In genomic region chr4:90486346-90486745, GRCh38 we compare ENCODE assay signal across 24 cellular contexts.
DNase-seq lines count a peak whose midpoint lies in the region; ATAC-seq lines count a peak whose summit lies in the region.
"Had no signal": no experiment of that assay in that cellular context is flagged by ENCODE, and none has a peak within 500 bp of the region (broad histone marks: within the 10 kb centered on the region; RNA-seq: fewer than 3 reads in every experiment).

No MANE protein-coding gene starts in this region.

- H3K27me3 Mint-ChIP-seq in activated CD4-positive, alpha-beta T cell treated with anti-CD3 and anti-CD28 coated beads for 36 hours = no peaks in the 10 kb centered on the region
- H3K27me3 Mint-ChIP-seq: CD8-positive, alpha-beta memory T cell had no signal

- H3K9me3 Mint-ChIP-seq in activated CD4-positive, alpha-beta T cell treated with anti-CD3 and anti-CD28 coated beads for 36 hours (ENCODE audit: low read depth) = peaks cover 2% of the 10 kb centered on the region
- peaks cover 17% of the 10 kb centered on the region for H3K9me3 Mint-ChIP-seq in stimulated activated effector memory CD8-positive, alpha-beta T cell treated with anti-CD3 and anti-CD28 coated beads, Interleukin-12 subunit alpha, Interleukin-12 subunit beta, amount 100 ng/mL, for 72 hours

- H3K36me3 Mint-ChIP-seq in activated CD4-positive, alpha-beta T cell treated with anti-CD3 and anti-CD28 coated beads for 36 hours (ENCODE audit: low read depth) = no peaks in the 10 kb centered on the region
- H3K36me3 Mint-ChIP-seq in stimulated activated effector memory CD8-positive, alpha-beta T cell treated with anti-CD3 and anti-CD28 coated beads, Interleukin-12 subunit alpha, Interleukin-12 subunit beta, amount 100 ng/mL, for 72 hours = no peaks in the 10 kb centered on the region
- H3K36me3 Mint-ChIP-seq: CD14-positive monocyte; CD8-positive, alpha-beta memory T cell had no signal

- H3K4me3 Mint-ChIP-seq in activated CD4-positive, alpha-beta T cell treated with anti-CD3 and anti-CD28 coated beads for 36 hours = no peak overlapping the region
- no peak overlapping the region for H3K4me3 Mint-ChIP-seq in stimulated activated effector memory CD8-positive, alpha-beta T cell treated with anti-CD3 and anti-CD28 coated beads, Interleukin-12 subunit alpha, Interleukin-12 subunit beta, amount 100 ng/mL, for 72 hours
- H3K4me3 Mint-ChIP-seq: CD14-positive monocyte; CD8-positive, alpha-beta memory T cell; H9 had no signal

- ATAC-seq in activated CD4-positive, alpha-beta T cell treated with anti-CD3 and anti-CD28 coated beads for 36 hours = peak; percentile 36
- ATAC-seq in HG02870 (IDR thresholded peaks at IDR 0.05; ENCODE audit: unreplicated experiment) = peak; percentile 51
- ATAC-seq in stimulated activated effector memory CD8-positive, alpha-beta T cell treated with anti-CD3 and anti-CD28 coated beads, Interleukin-12 subunit alpha, Interleukin-12 subunit beta, amount 100 ng/mL, for 72 hours = peak; percentile 65
- ATAC-seq: K562 had no signal

- DNase-seq in activated CD4-positive, alpha-beta T cell treated with anti-CD3 and anti-CD28 coated beads for 36 hours = no peak
- DNase-seq in activated CD4-positive, alpha-beta T cell treated with anti-CD3 and anti-CD28 coated beads for 4 hours = no peak
- DNase-seq in dedifferentiated amniotic fluid mesenchymal stem cell (ENCODE audit: extremely low spot score) = peak; percentile 9
- no peak for DNase-seq in stimulated activated effector memory CD8-positive, alpha-beta T cell treated with anti-CD3 and anti-CD28 coated beads, Interleukin-12 subunit alpha, Interleukin-12 subunit beta, amount 100 ng/mL, for 72 hours (ENCODE audit: low spot score in 2 of 2)
- no peak for DNase-seq in AML-193 (lab: John Stamatoyannopoulos, UW)
- no peak for DNase-seq in DMS79 (lab: John Stamatoyannopoulos, UW)
- no peak for DNase-seq in activated naive CD4-positive, alpha-beta T cell (lab: John Stamatoyannopoulos, UW)
- DNase-seq: BE2C; CD8-positive, alpha-beta memory T cell; DMS 273 treated with DMSO at 0.1 percent for 48 hours; DMS79 treated with DMSO at 0.1 percent for 48 hours; GM23248; H9; MG63; NCI-H1694; NCI-H2029 treated with DMSO at 0.1 percent for 48 hours; NCI-H446 treated with DMSO at 0.1 percent for 48 hours; NCI-H526; NCI-H82; Right ventricle myocardium superior; RPMI8226 had no signal

- CTCF ChIA-PET in activated CD4-positive, alpha-beta T cell treated with anti-CD3 and anti-CD28 coated beads for 36 hours (lab: Charles Lee) = no interaction called here

- peaks cover 5% of the 10 kb centered on the region for H3K4me1 Mint-ChIP-seq in activated CD4-positive, alpha-beta T cell treated with anti-CD3 and anti-CD28 coated beads for 36 hours
- no peaks in the 10 kb centered on the region for H3K4me1 Mint-ChIP-seq in stimulated activated effector memory CD8-positive, alpha-beta T cell treated with anti-CD3 and anti-CD28 coated beads, Interleukin-12 subunit alpha, Interleukin-12 subunit beta, amount 100 ng/mL, for 72 hours
- H3K4me1 Mint-ChIP-seq: CD14-positive monocyte; CD8-positive, alpha-beta memory T cell; H9 had no signal

- POLR2A ChIA-PET in activated CD4-positive, alpha-beta T cell treated with anti-CD3 and anti-CD28 coated beads for 36 hours (lab: Charles Lee) = no interaction called here

- H3K27ac Mint-ChIP-seq in activated CD4-positive, alpha-beta T cell treated with anti-CD3 and anti-CD28 coated beads for 36 hours = no peak overlapping the region
- no peak overlapping the region for H3K27ac Mint-ChIP-seq in stimulated activated effector memory CD8-positive, alpha-beta T cell treated with anti-CD3 and anti-CD28 coated beads, Interleukin-12 subunit alpha, Interleukin-12 subunit beta, amount 100 ng/mL, for 72 hours
- H3K27ac Mint-ChIP-seq: CD14-positive monocyte; CD8-positive, alpha-beta memory T cell; H9 had no signal

- intact Hi-C loops in activated CD4-positive, alpha-beta T cell treated with anti-CD3 and anti-CD28 coated beads for 36 hours (cut with DNase I, micrococcal nuclease) = no loop called here
